In the genomic region with DNA sequence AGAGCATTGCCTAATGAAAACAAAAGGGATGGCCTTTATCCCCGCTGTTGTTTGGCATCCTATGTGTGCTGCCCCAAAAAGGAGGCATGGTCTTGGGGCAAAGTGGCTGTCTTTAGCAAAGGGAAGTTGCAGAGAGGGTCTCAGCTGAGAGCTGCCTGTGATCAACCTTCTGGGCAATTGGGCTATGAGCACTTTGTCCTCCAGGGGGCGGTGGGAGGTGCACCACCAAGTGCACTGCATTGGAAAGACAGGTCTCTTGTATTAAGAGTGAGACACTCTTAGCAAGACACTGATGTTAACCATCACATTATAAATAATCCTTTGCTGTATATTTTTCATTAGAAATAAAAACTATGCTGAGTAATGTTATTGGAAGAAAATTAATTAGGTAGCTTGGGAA, we compare ENCODE assay signal across 8 cellular contexts.
DNase-seq lines count a peak whose midpoint lies in the region; ATAC-seq and TF ChIP-seq lines count a peak whose summit lies in the region.

No MANE protein-coding gene starts in this region.

- H3K4me3 ChIP-seq in SU-DHL-6 (ENCODE audit: insufficient read depth, low read length, poor library complexity, severe bottlenecking): no peak overlapping the region

- no peaks in the 10 kb centered on the region for H4K20me1 ChIP-seq in SU-DHL-6 (ENCODE audit: low read depth, low read length)

- DNase-seq in ELF-1 (ENCODE audit: low read depth, low spot score) (peak; percentile 62), HPDE6-E6E7 (ENCODE audit: extremely low spot score) (peak; percentile 27), left kidney (ENCODE audit: low read depth, low spot score) (peak; percentile 58), MV-4-11 (lab: John Stamatoyannopoulos, UW) (no peak)

- H3K9me2 ChIP-seq in SU-DHL-6 (replicated peaks; ENCODE audit: insufficient read depth, low read length): no peaks in the 10 kb centered on the region

- ATAC-seq in HG02840 (IDR thresholded peaks at IDR 0.05; ENCODE audit: low FRiP score, unreplicated experiment) (no peak), HG02981 (IDR thresholded peaks at IDR 0.05; ENCODE audit: unreplicated experiment) (no peak), HG02870 (IDR thresholded peaks at IDR 0.05; ENCODE audit: unreplicated experiment) (no peak)

- no peak overlapping the region for H3K4me2 ChIP-seq in SU-DHL-6 (ENCODE audit: low read depth, low read length, poor library complexity, severe bottlenecking)

- no peaks in the 10 kb centered on the region for H3K36me3 ChIP-seq in SU-DHL-6 (ENCODE audit: low read length)

- H2AFZ ChIP-seq in SU-DHL-6 (ENCODE audit: low read depth, low read length, severe bottlenecking): no peak overlapping the region

- TF ChIP-seq CTCF in SU-DHL-6 (IDR thresholded peaks at IDR 0.05; ENCODE audit: insufficient read depth, low read length, poor library complexity, severe bottlenecking): peak; percentile 56

- H3K79me2 ChIP-seq in SU-DHL-6 (ENCODE audit: insufficient read depth, low read length): no peaks in the 10 kb centered on the region

- no peak overlapping the region for H3K27ac ChIP-seq in SU-DHL-6 (ENCODE audit: low read depth, low read length)

- H3K27me3 ChIP-seq in SU-DHL-6 (ENCODE audit: low read length): no peaks in the 10 kb centered on the region

- no peaks in the 10 kb centered on the region for H3F3A ChIP-seq in SU-DHL-6 (ENCODE audit: insufficient read depth)

- no peak overlapping the region for H3K9ac ChIP-seq in SU-DHL-6 (ENCODE audit: low read length)

- no peaks in the 10 kb centered on the region for H3K9me3 ChIP-seq in SU-DHL-6 (ENCODE audit: insufficient read depth, low read length)
